15 cellular contexts compared by ENCODE assay signal in genomic region chr13:74115138-74115537, GRCh38.
DNase-seq lines count a peak whose midpoint lies in the region; ATAC-seq and TF ChIP-seq lines count a peak whose summit lies in the region.
"Had no signal": no experiment of that assay in that cellular context is flagged by ENCODE, and none has a peak within 500 bp of the region (broad histone marks: within the 10 kb centered on the region; RNA-seq: fewer than 3 reads in every experiment).

No MANE protein-coding gene starts in this region.

- H3K4me3 ChIP-seq in adipocyte (ENCODE audit: low read length): no peak overlapping the region
- H3K4me3 ChIP-seq in fibroblast of pulmonary artery (replicated peaks; ENCODE audit: low read depth, low read length): no peak overlapping the region
- H3K4me3 ChIP-seq: PC-9 had no signal

- no peaks in the 10 kb centered on the region for H3K27me3 ChIP-seq in adipocyte (replicated peaks; ENCODE audit: control insufficient read depth, insufficient read depth, low read length)

- peak overlapping the region; percentile 74 for H3K27ac Mint-ChIP-seq in activated naive CD4-positive, alpha-beta T cell treated with anti-CD3 and anti-CD28 coated beads, Interleukin-2, amount 50 U/mL, for 24 hours
- peak overlapping the region in 1 of 2 donors; percentile 27 for H3K27ac Mint-ChIP-seq in stimulated activated naive CD8-positive, alpha-beta T cell treated with anti-CD3 and anti-CD28 coated beads, Interleukin-15, amount 100 ng/mL, for 72 hours
- H3K27ac Mint-ChIP-seq: brain; stimulated activated memory B cell treated with anti-CD40 and anti-IgM and Interleukin-4, amounts not matched to agents 10 μg/mL and 1 μg/mL and 100 μg/mL, for 72 hours had no signal

- H3K27me3 Mint-ChIP-seq in activated naive CD4-positive, alpha-beta T cell treated with anti-CD3 and anti-CD28 coated beads, Interleukin-2, amount 50 U/mL, for 24 hours: no peaks in the 10 kb centered on the region
- no peaks in the 10 kb centered on the region for H3K27me3 Mint-ChIP-seq in stimulated activated naive CD8-positive, alpha-beta T cell treated with anti-CD3 and anti-CD28 coated beads, Interleukin-15, amount 100 ng/mL, for 72 hours
- H3K27me3 Mint-ChIP-seq: brain; stimulated activated memory B cell treated with anti-CD40 and anti-IgM and Interleukin-4, amounts not matched to agents 10 μg/mL and 1 μg/mL and 100 μg/mL, for 72 hours had no signal

- H3K9ac ChIP-seq in adipocyte (ENCODE audit: low read length): no peak overlapping the region

- no peak overlapping the region for H3K4me3 Mint-ChIP-seq in activated naive CD4-positive, alpha-beta T cell treated with anti-CD3 and anti-CD28 coated beads, Interleukin-2, amount 50 U/mL, for 24 hours
- H3K4me3 Mint-ChIP-seq in stimulated activated naive CD8-positive, alpha-beta T cell treated with anti-CD3 and anti-CD28 coated beads, Interleukin-15, amount 100 ng/mL, for 72 hours: no peak overlapping the region
- H3K4me3 Mint-ChIP-seq: brain; stimulated activated memory B cell treated with anti-CD40 and anti-IgM and Interleukin-4, amounts not matched to agents 10 μg/mL and 1 μg/mL and 100 μg/mL, for 72 hours had no signal

- peaks cover 22% of the 10 kb centered on the region for H3K9me3 Mint-ChIP-seq in activated naive CD4-positive, alpha-beta T cell treated with anti-CD3 and anti-CD28 coated beads, Interleukin-2, amount 50 U/mL, for 24 hours
- peaks cover 23 to 24% of the 10 kb centered on the region in 2 donors for H3K9me3 Mint-ChIP-seq in stimulated activated naive CD8-positive, alpha-beta T cell treated with anti-CD3 and anti-CD28 coated beads, Interleukin-15, amount 100 ng/mL, for 72 hours

- H3K36me3 Mint-ChIP-seq in activated naive CD4-positive, alpha-beta T cell treated with anti-CD3 and anti-CD28 coated beads, Interleukin-2, amount 50 U/mL, for 24 hours: peaks cover 36% of the 10 kb centered on the region

- peaks cover 16% of the 10 kb centered on the region for H3K9me3 ChIP-seq in adipocyte (ENCODE audit: control insufficient read depth, low read length)

- H3K36me3 ChIP-seq in adipocyte (ENCODE audit: control insufficient read depth, insufficient read depth, low read length, severe bottlenecking): no peaks in the 10 kb centered on the region

- no peak for TF ChIP-seq CTCF in fibroblast of pulmonary artery (IDR thresholded peaks at IDR 0.05; ENCODE audit: low read length, missing control alignments)

- H3K4me1 ChIP-seq in adipocyte (ENCODE audit: control insufficient read depth, insufficient read depth, low read length): peaks cover 19% of the 10 kb centered on the region

- peaks cover 86% of the 10 kb centered on the region for H3K4me1 Mint-ChIP-seq in activated naive CD4-positive, alpha-beta T cell treated with anti-CD3 and anti-CD28 coated beads, Interleukin-2, amount 50 U/mL, for 24 hours
- H3K4me1 Mint-ChIP-seq in stimulated activated naive CD8-positive, alpha-beta T cell treated with anti-CD3 and anti-CD28 coated beads, Interleukin-15, amount 100 ng/mL, for 72 hours: peaks cover 65% of the 10 kb centered on the region

- DNase-seq in activated naive CD4-positive, alpha-beta T cell (lab: John Stamatoyannopoulos, UW): no peak
- DNase-seq in adipocyte (ENCODE audit: low read depth) (peak; percentile 68), fibroblast of pulmonary artery (ENCODE audit: low read depth) (peak; percentile 66), NCI-H1436 (lab: John Stamatoyannopoulos, UW) (no peak), NCI-H1930 (lab: John Stamatoyannopoulos, UW) (no peak)
- DNase-seq in stimulated activated naive CD8-positive, alpha-beta T cell treated with anti-CD3 and anti-CD28 coated beads, Interleukin-15, amount 100 ng/mL, for 72 hours: no peak
- DNase-seq: DMS79, NCI-H345, PC-9, T-helper 2 cell had no signal

- ATAC-seq in stimulated activated naive CD8-positive, alpha-beta T cell treated with anti-CD3 and anti-CD28 coated beads, Interleukin-15, amount 100 ng/mL, for 72 hours: peak; percentile 73
- no peak for ATAC-seq in HG03039 (IDR thresholded peaks at IDR 0.05; ENCODE audit: unreplicated experiment)
- ATAC-seq: esophagus mucosa; stimulated activated memory B cell treated with anti-CD40 and anti-IgM and Interleukin-4, amounts not matched to agents 10 μg/mL and 1 μg/mL and 100 μg/mL, for 72 hours had no signal

Comparison
In these comparisons a context has a peak if more than half of its experiments do, and no peak if none do; other contexts are left out.
1. DNase-seq: peak in adipocyte (single experiment) and fibroblast of pulmonary artery (single experiment); none in activated naive CD4-positive, alpha-beta T cell (0 of 4), stimulated activated naive CD8-positive, alpha-beta T cell treated with anti-CD3 and anti-CD28 coated beads, Interleukin-15, amount 100 ng/mL, for 72 hours (0 of 2), NCI-H1436 (single experiment) and NCI-H1930 (0 of 2).